ENCODE assay signal across 20 cellular contexts in genomic region chr9:134169724-134170401, GRCh38. TPM values are rescaled to one million over a fixed set of nuclear protein-coding genes. Genes with fewer than 3 reads are reported as not detected.
"Had no signal": no experiment of that assay in that cellular context is flagged by ENCODE, and none has a peak within 500 bp of the region (broad histone marks: within the 10 kb centered on the region; RNA-seq: fewer than 3 reads in every experiment).

No MANE protein-coding gene starts in this region.

- H3K4me1 Mint-ChIP-seq: activated CD4-positive, alpha-beta T cell treated with anti-CD3 and anti-CD28 coated beads for 36 hours had no signal

- H3K4me3 Mint-ChIP-seq: activated CD4-positive, alpha-beta T cell treated with anti-CD3 and anti-CD28 coated beads for 36 hours; activated naive CD4-positive, alpha-beta T cell treated with anti-CD3 and anti-CD28 coated beads, Interleukin-2, amount 50 U/mL, for 24 hours; memory B cell; naive thymus-derived CD4-positive, alpha-beta T cell; neural progenitor cell; T-helper 2 cell treated with Interferon-gamma antibody and Interleukin-4, amounts not matched to agents 5 μg/mL and 100 μg/mL, for 36 hours had no signal

- H3K27ac Mint-ChIP-seq: activated CD4-positive, alpha-beta T cell treated with anti-CD3 and anti-CD28 coated beads for 36 hours; activated naive CD4-positive, alpha-beta T cell treated with anti-CD3 and anti-CD28 coated beads, Interleukin-2, amount 50 U/mL, for 24 hours; memory B cell; naive thymus-derived CD4-positive, alpha-beta T cell; neural progenitor cell; T-helper 2 cell treated with Interferon-gamma antibody and Interleukin-4, amounts not matched to agents 5 μg/mL and 100 μg/mL, for 36 hours had no signal

- H3K4me1 ChIP-seq: neural progenitor cell, upper lobe of right lung had no signal

- H3K9me3 Mint-ChIP-seq: activated naive CD4-positive, alpha-beta T cell treated with anti-CD3 and anti-CD28 coated beads, Interleukin-2, amount 50 U/mL, for 24 hours; memory B cell; naive thymus-derived CD4-positive, alpha-beta T cell had no signal

- H3K36me3 Mint-ChIP-seq: activated naive CD4-positive, alpha-beta T cell treated with anti-CD3 and anti-CD28 coated beads, Interleukin-2, amount 50 U/mL, for 24 hours; memory B cell; naive thymus-derived CD4-positive, alpha-beta T cell had no signal

- H3K36me3 ChIP-seq: ascending aorta, neural progenitor cell, upper lobe of right lung had no signal

- H3K27me3 Mint-ChIP-seq: activated CD4-positive, alpha-beta T cell treated with anti-CD3 and anti-CD28 coated beads for 36 hours; activated naive CD4-positive, alpha-beta T cell treated with anti-CD3 and anti-CD28 coated beads, Interleukin-2, amount 50 U/mL, for 24 hours; naive thymus-derived CD4-positive, alpha-beta T cell had no signal

- H3K27ac ChIP-seq: ascending aorta, neural progenitor cell, upper lobe of right lung had no signal

- H3K27me3 ChIP-seq: neural progenitor cell, upper lobe of right lung had no signal

- H3K9ac ChIP-seq: neural progenitor cell had no signal

- H3K4me3 ChIP-seq: ascending aorta, neural progenitor cell, upper lobe of right lung had no signal

- ATAC-seq: activated CD4-positive, alpha-beta T cell treated with anti-CD3 and anti-CD28 coated beads for 36 hours; left lobe of liver; naive thymus-derived CD4-positive, alpha-beta T cell; sciatic nerve; upper lobe of right lung had no signal

- DNase-seq: activated CD4-positive, alpha-beta T cell treated with anti-CD3 and anti-CD28 coated beads for 36 hours; activated CD4-positive, alpha-beta T cell treated with anti-CD3 and anti-CD28 coated beads, Interleukin-2, amount 50 U/mL, for 48 hours; activated gamma-delta T cell; hypothalamus; stimulated activated naive CD4-positive, alpha-beta T cell; upper lobe of right lung had no signal

RNA-seq across cellular contexts. Expression of gene RNU6ATAC, which starts 5.5 kb away (rescaled TPM):
- total RNA-seq: ascending aorta, bronchial epithelial cell, dermis microvascular lymphatic vessel endothelial cell, pulmonary artery endothelial cell had no signal
- polyA plus RNA-seq: adipose tissue; keratinocyte; naive thymus-derived CD4-positive, alpha-beta T cell; thymus had no signal
